In genomic region chr9:122346478-122347347, GRCh38 we compare ENCODE assay signal across 7 cellular contexts. TPM values are rescaled to one million over a fixed set of nuclear protein-coding genes. Genes with fewer than 3 reads are reported as not detected.
DNase-seq lines count a peak whose midpoint lies in the region; ATAC-seq, FAIRE-seq and TF ChIP-seq lines count a peak whose summit lies in the region.

No MANE protein-coding gene starts in this region.

- TF ChIP-seq POLR2A in GM12892 (IDR thresholded peaks at IDR 0.05; ENCODE audit: low read depth, low read length) (no peak), transverse colon (IDR thresholded peaks at IDR 0.05) (no peak)

- FAIRE-seq in GM12892 (lab: Jason Lieb, UNC), result no peak

- peak overlapping the region; percentile 1 to 57 for H3K4ac ChIP-seq in mesenchymal stem cell (ENCODE audit: low read depth in 1 of 2, low read length in 2 of 2)

- H3K23ac ChIP-seq in mesenchymal stem cell (ENCODE audit: low read length in 2 of 2), result no peak overlapping the region

- peak overlapping the region; percentile 2 to 19 for H2BK12ac ChIP-seq in mesenchymal stem cell (ENCODE audit: low read length in 2 of 2)

- H3K14ac ChIP-seq in mesenchymal stem cell (ENCODE audit: low read length in 2 of 2), result peak overlapping the region in 1 of 2 experiments; percentile 64

- peak overlapping the region; percentile 80 for H2AFZ ChIP-seq in mesenchymal stem cell (ENCODE audit: low read depth, low read length)

- POLR2A ChIA-PET in Panc1 (lab: Charles Lee), result no interaction called here

- H3K27ac ChIP-seq in Panc1 (ENCODE audit: low read length) (no peak overlapping the region), dorsolateral prefrontal cortex (peak overlapping the region in 13 of 59 donors; percentile 12 to 78 (median 33)), mesenchymal stem cell (ENCODE audit: low read length, poor library complexity, severe bottlenecking) (no peak overlapping the region), transverse colon (peak overlapping the region; percentile 75 to 83 (median 78))

- intact Hi-C loops in Panc1 (cut with micrococcal nuclease; ENCODE audit: unreplicated experiment) (no loop called here), dorsolateral prefrontal cortex (cut with DNase I) (loop anchor here in 1 of 2 donors (10.0 kb wide), 1 partner anchor 312 kb away; no protein-coding TSS in a partner anchor), transverse colon (cut with DNase I; ENCODE audit: low total_unique reads) (loop anchor here (5.0 kb wide), 1 partner anchor 1649 kb away; no protein-coding TSS in a partner anchor)

- H3K4me2 ChIP-seq in mesenchymal stem cell (ENCODE audit: low read length, poor library complexity, severe bottlenecking), result peak overlapping the region; percentile 88

- H3K4me1 ChIP-seq in Panc1 (ENCODE audit: control insufficient read depth, insufficient read depth, low read length) (peaks cover 4% of the 10 kb centered on the region; the same call in 1 of the 2 replicates), mesenchymal stem cell (ENCODE audit: control insufficient read depth, insufficient read depth, low read depth, low read length) (peaks cover 6% of the 10 kb centered on the region), transverse colon (peaks cover 8 to 21% (median 17%) of the 10 kb centered on the region in 4 donors)

- peak overlapping the region; percentile 27 for H2BK120ac ChIP-seq in mesenchymal stem cell (ENCODE audit: low read depth, low read length)

- no peak for TF ChIP-seq EP300 in transverse colon (IDR thresholded peaks at IDR 0.05; ENCODE audit: low read depth)

- H3K4me3 ChIP-seq in Panc1 (ENCODE audit: low read depth in 2 of 2, low read length in 2 of 2), result peak overlapping the region; percentile 45 to 53
- H3K4me3 ChIP-seq in dorsolateral prefrontal cortex, result peak overlapping the region; percentile 35 to 71 (median 58)
- H3K4me3 ChIP-seq in mesenchymal stem cell (ENCODE audit: insufficient read depth in 1 of 2, low read depth in 1 of 2, low read length in 2 of 2), result peak overlapping the region; percentile 59 to 76
- H3K4me3 ChIP-seq in transverse colon, result peak overlapping the region; percentile 39 to 58 (median 50)

- H3K9me3 ChIP-seq in Panc1 (ENCODE audit: control insufficient read depth, insufficient read depth, low read depth, low read length) (no peaks in the 10 kb centered on the region), mesenchymal stem cell (ENCODE audit: control insufficient read depth, low read length) (no peaks in the 10 kb centered on the region), transverse colon (no peaks in the 10 kb centered on the region)

- no peak overlapping the region for H4K91ac ChIP-seq in mesenchymal stem cell (ENCODE audit: low read length)

- CTCF ChIA-PET in Panc1 (lab: Charles Lee), result interaction anchor here (0.7 to 1.0 kb wide), 3 partner anchors 41 to 222 kb away, joined by 3 read pairs; no protein-coding TSS in a partner anchor

- DNase-seq in GM12892 (ENCODE audit: insufficient read length) (peak; percentile 39), Panc1 (ENCODE audit: low read depth, low spot score) (no peak), dorsolateral prefrontal cortex (peak in 3 of 10 donors; percentile 22 to 47 (median 42)), mesenchymal stem cell (peak; percentile 30), transverse colon (peak; percentile 46)

- no TSS peak for BruUV-seq in Panc1 (replicated peaks; lab: Mats Ljungman, UMichigan)

- peak overlapping the region; percentile 23 to 93 for H3K18ac ChIP-seq in mesenchymal stem cell (ENCODE audit: low read depth in 1 of 2, low read length in 2 of 2)

- H3K9ac ChIP-seq in mesenchymal stem cell (ENCODE audit: low read length), result peak overlapping the region; percentile 81

- no peak for TF ChIP-seq CTCF in Panc1 (IDR thresholded peaks at IDR 0.05)
- TF ChIP-seq CTCF in dorsolateral prefrontal cortex (IDR thresholded peaks at IDR 0.05 in 54 of 56, conservative IDR thresholded peaks at IDR 0.05 in 2 of 56; ENCODE audit: low read depth in 1 of 56, partially characterized antibody in 56 of 56), result peak in 1 of 56 donors; percentile 27
- no peak for TF ChIP-seq CTCF in transverse colon (IDR thresholded peaks at IDR 0.05)

- 2% methylated on average over 72 of the region's 90 CpGs for WGBS in mesenchymal stem cell
- WGBS in transverse colon (ENCODE audit: low coverage in 1 of 2), 2 donors, result 7 to 43% methylated on average over 4 to 71 of the region's 90 CpGs

- H3K36me3 ChIP-seq in Panc1 (ENCODE audit: control insufficient read depth, insufficient read depth, low read length) (no peaks in the 10 kb centered on the region), mesenchymal stem cell (ENCODE audit: control insufficient read depth in 1 of 2, insufficient read depth in 2 of 2, low read depth in 1 of 2, low read length in 2 of 2) (no peaks in the 10 kb centered on the region), transverse colon (no peaks in the 10 kb centered on the region)

- H2BK15ac ChIP-seq in mesenchymal stem cell (ENCODE audit: low read depth, poor library complexity, severe bottlenecking), result no peak overlapping the region

- ATAC-seq in Panc1, result peak; percentile 66
- ATAC-seq in HG03432 (IDR thresholded peaks at IDR 0.05; ENCODE audit: unreplicated experiment), result no peak
- ATAC-seq in GM19395 (IDR thresholded peaks at IDR 0.05; ENCODE audit: unreplicated experiment), result no peak

- in situ Hi-C loops in Panc1 (cut with HindIII; ENCODE audit: low pct_unique_long_range_greater_than_20kb, low sequenced_read_pairs) (no loop called here), transverse colon (cut with MboI; ENCODE audit: low pct_ligation_motif_present in 1 of 4, low pct_unique_long_range_greater_than_20kb in 1 of 4, low sequenced_read_pairs in 3 of 4) (loop anchor here in 2 of 4 donors (10.0 kb wide), 2 partner anchors 108 to 222 kb away; no protein-coding TSS in a partner anchor)

- peak overlapping the region; percentile 21 for H4K8ac ChIP-seq in mesenchymal stem cell (ENCODE audit: low read length)

- no peaks in the 10 kb centered on the region for H3K27me3 ChIP-seq in Panc1 (ENCODE audit: control insufficient read depth, insufficient read depth, low read length)
- no peaks in the 10 kb centered on the region for H3K27me3 ChIP-seq in dorsolateral prefrontal cortex
- H3K27me3 ChIP-seq in mesenchymal stem cell (ENCODE audit: control insufficient read depth in 1 of 2, insufficient read depth in 1 of 2, low read length in 2 of 2), result peaks cover 4 to 7% of the 10 kb centered on the region in 2 experiments
- no peaks in the 10 kb centered on the region for H3K27me3 ChIP-seq in transverse colon

- H2AK5ac ChIP-seq in mesenchymal stem cell (ENCODE audit: low read length, severe bottlenecking), result no peak overlapping the region

- no peak overlapping the region for H2BK5ac ChIP-seq in mesenchymal stem cell (ENCODE audit: low read depth, low read length, poor library complexity, severe bottlenecking)

- no peaks in the 10 kb centered on the region for H3K79me1 ChIP-seq in mesenchymal stem cell (replicated peaks; ENCODE audit: low read length, poor library complexity, severe bottlenecking)

RNA-seq across cellular contexts. Expression of gene PTGS1, which starts 24.1 kb away (rescaled TPM):
- 0.42 TPM for polyA plus RNA-seq in GM12892 (2012; ENCODE audit: missing spikeins)
- total RNA-seq in Panc1 (2021; ENCODE audit: unreplicated experiment) (61.2 TPM), dorsolateral prefrontal cortex (10 to 100 TPM in 4 of 120 experiments, 1 to 10 TPM in 116; 1.4 to 17.8 (median 4.7) TPM), transverse colon (10 to 100 TPM; 14.2 to 27.9 (median 20.2) TPM)
- polyA plus RNA-seq in Panc1 (2012; ENCODE audit: insufficient read length), result 77.1 TPM
- 2.3 TPM for polyA plus RNA-seq in mesenchymal stem cell (2013, experiment 1 of 2)
- polyA plus RNA-seq in mesenchymal stem cell (2013, experiment 2 of 2), result 2.3 TPM

Comparison
In these comparisons a context has a peak if more than half of its experiments do, and no peak if none do; other contexts are left out.
1. H3K27ac ChIP-seq: peak in transverse colon (4 of 4); none in Panc1 (single experiment) and mesenchymal stem cell (single experiment).
2. Peak in every context shown above with its lines, with median percentiles within 50 percentile points of each other: H3K4me3 ChIP-seq.